Comparison of ENCODE assay signal across 25 cellular contexts in the genomic region with DNA sequence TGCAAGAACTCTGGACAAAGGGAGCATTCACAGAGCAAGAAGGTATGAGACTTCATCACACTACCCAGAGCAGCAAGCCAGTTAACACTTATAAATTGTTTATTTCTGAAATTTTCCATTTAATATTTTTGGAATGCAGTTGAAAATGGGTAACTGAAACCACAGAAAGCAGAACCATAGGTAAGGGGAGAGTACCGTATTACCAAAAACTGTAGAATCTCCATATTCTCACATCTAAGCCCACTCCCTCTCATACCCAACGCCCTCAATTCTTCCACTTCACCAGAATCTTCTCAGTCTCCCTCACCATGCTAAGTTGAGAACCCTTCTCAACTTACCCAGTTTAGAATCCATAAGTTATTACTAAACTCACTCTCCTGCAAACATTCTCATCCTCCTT.
A peak's percentile ranks its signal among the peaks of the same experiment; 100 is the strongest.
DNase-seq lines count a peak whose midpoint lies in the region; ATAC-seq and TF ChIP-seq lines count a peak whose summit lies in the region.
"Had no signal": no experiment of that assay in that cellular context is flagged by ENCODE, and none has a peak within 500 bp of the region (broad histone marks: within the 10 kb centered on the region; RNA-seq: fewer than 3 reads in every experiment).

No MANE protein-coding gene starts in this region.

- H3K79me2 ChIP-seq in OCI-LY3 (ENCODE audit: low read length) (no peaks in the 10 kb centered on the region), neural progenitor cell (ENCODE audit: low read depth) (no peaks in the 10 kb centered on the region)

- H3K4me1 ChIP-seq in OCI-LY3 (ENCODE audit: low read length) = peaks cover 19% of the 10 kb centered on the region
- H3K4me1 ChIP-seq in neural progenitor cell = no peaks in the 10 kb centered on the region
- H3K4me1 ChIP-seq: BLaER1 had no signal

- H3K4me3 Mint-ChIP-seq in neural progenitor cell = no peak overlapping the region
- H3K4me3 Mint-ChIP-seq: CD14-positive monocyte; CD4-positive, alpha-beta memory T cell; CD4-positive, CD25-positive, alpha-beta regulatory T cell; CD8-positive, alpha-beta memory T cell had no signal

- no peaks in the 10 kb centered on the region for H3K27me3 ChIP-seq in OCI-LY3 (ENCODE audit: low read depth, low read length)
- no peaks in the 10 kb centered on the region for H3K27me3 ChIP-seq in neural progenitor cell
- H3K27me3 ChIP-seq: BE2C, BLaER1 had no signal

- H3K4me2 ChIP-seq in OCI-LY3 (ENCODE audit: low read length) = peak overlapping the region; percentile 38
- H3K4me2 ChIP-seq in neural progenitor cell = no peak overlapping the region
- H3K4me2 ChIP-seq: BLaER1 had no signal

- no peak for DNase-seq in neural progenitor cell (ENCODE audit: low spot score)
- DNase-seq in stimulated activated CD4-positive, alpha-beta T cell treated with anti-CD3 and anti-CD28 coated beads, Interleukin-2, amount 100 ng/mL, for 24 hours = no peak
- DNase-seq in stimulated activated naive CD4-positive, alpha-beta T cell treated with Interleukin-2 at 50 U/mL for 16 hours (lab: John Stamatoyannopoulos, UW) = no peak
- no peak for DNase-seq in stimulated activated CD4-positive, alpha-beta T cell treated with anti-CD3 and anti-CD28 coated beads, Interleukin-4, amount 100 ng/mL, for 1 hour
- no peak for DNase-seq in posterior cingulate gyrus
- DNase-seq: 8988T; ACHN; BE2C; C1 segment of cervical spinal cord; CD4-positive, alpha-beta memory T cell; CD4-positive, CD25-positive, alpha-beta regulatory T cell; CD8-positive, alpha-beta memory T cell; COR-L47; DMS 273 treated with DMSO at 0.1 percent for 48 hours; DMS153; DMS53; DMS79; DND-41; EL; GDM1 had no signal

- TF ChIP-seq CTCF in OCI-LY3 (IDR thresholded peaks at IDR 0.05; ENCODE audit: low read depth, low read length) (no peak), neural progenitor cell (IDR thresholded peaks at IDR 0.05) (no peak)

- no peaks in the 10 kb centered on the region for H3F3A ChIP-seq in neural progenitor cell (ENCODE audit: low read depth)

- H2AFZ ChIP-seq in OCI-LY3 (ENCODE audit: low read depth, low read length) = no peak overlapping the region
- H2AFZ ChIP-seq in neural progenitor cell (replicated peaks) = no peak overlapping the region

- no peak overlapping the region for H3K9ac ChIP-seq in OCI-LY3 (ENCODE audit: low read length)
- no peak overlapping the region for H3K9ac ChIP-seq in neural progenitor cell
- H3K9ac ChIP-seq: BLaER1 had no signal

- H3K9me3 ChIP-seq in OCI-LY3 (ENCODE audit: insufficient read depth, low read length) (peaks cover 8% of the 10 kb centered on the region; the same call in 1 of the 2 replicates), neural progenitor cell (ENCODE audit: low read depth) (no peaks in the 10 kb centered on the region)
- H3K9me3 ChIP-seq: BE2C had no signal

- H3K36me3 ChIP-seq in OCI-LY3 (replicated peaks; ENCODE audit: low read depth, low read length) (peaks cover 9% of the 10 kb centered on the region), neural progenitor cell (no peaks in the 10 kb centered on the region)
- H3K36me3 ChIP-seq: BE2C, BLaER1 had no signal

- no peaks in the 10 kb centered on the region for H4K20me1 ChIP-seq in OCI-LY3 (ENCODE audit: insufficient read depth, low read length)
- H4K20me1 ChIP-seq in neural progenitor cell (ENCODE audit: low read depth) = no peaks in the 10 kb centered on the region
- H4K20me1 ChIP-seq: BLaER1 had no signal

- peak overlapping the region; percentile 34 for H3K27ac Mint-ChIP-seq in neural progenitor cell
- H3K27ac Mint-ChIP-seq: CD14-positive monocyte; CD4-positive, alpha-beta memory T cell; CD4-positive, CD25-positive, alpha-beta regulatory T cell; CD8-positive, alpha-beta memory T cell had no signal

- H3K4me3 ChIP-seq in OCI-LY3 (ENCODE audit: low read length) (no peak overlapping the region; the same call in 1 of the 2 replicates), neural progenitor cell (no peak overlapping the region)
- H3K4me3 ChIP-seq: BLaER1 had no signal

- H3K36me3 Mint-ChIP-seq in neural progenitor cell = no peaks in the 10 kb centered on the region
- H3K36me3 Mint-ChIP-seq: CD14-positive monocyte; CD4-positive, alpha-beta memory T cell; CD4-positive, CD25-positive, alpha-beta regulatory T cell; CD8-positive, alpha-beta memory T cell had no signal

- H3K4me1 Mint-ChIP-seq in neural progenitor cell = no peaks in the 10 kb centered on the region
- H3K4me1 Mint-ChIP-seq: CD14-positive monocyte; CD4-positive, alpha-beta memory T cell; CD4-positive, CD25-positive, alpha-beta regulatory T cell; CD8-positive, alpha-beta memory T cell had no signal

- intact Hi-C loops in posterior cingulate gyrus (cut with DNase I) = no loop called here

- H3K27ac ChIP-seq in OCI-LY3 (ENCODE audit: low read length) (peak overlapping the region; percentile 2; the same call in 1 of the 2 replicates), neural progenitor cell (no peak overlapping the region)
- H3K27ac ChIP-seq: BLaER1 had no signal

- H3K27me3 Mint-ChIP-seq in neural progenitor cell (ENCODE audit: insufficient read depth, low read depth) = peaks cover 2% of the 10 kb centered on the region
- H3K27me3 Mint-ChIP-seq: CD4-positive, alpha-beta memory T cell; CD4-positive, CD25-positive, alpha-beta regulatory T cell had no signal

- ATAC-seq in GM21529 (IDR thresholded peaks at IDR 0.05; ENCODE audit: unreplicated experiment) (peak; percentile 61), HG02870 (IDR thresholded peaks at IDR 0.05; ENCODE audit: unreplicated experiment) (peak; percentile 47)

- peaks cover 2% of the 10 kb centered on the region for H3K9me3 Mint-ChIP-seq in neural progenitor cell
